ENCODE assay signal across 19 cellular contexts in genomic region chr2:110827518-110827917, GRCh38.
DNase-seq lines count a peak whose midpoint lies in the region; ATAC-seq and TF ChIP-seq lines count a peak whose summit lies in the region.
"Had no signal": no experiment of that assay in that cellular context is flagged by ENCODE, and none has a peak within 500 bp of the region (broad histone marks: within the 10 kb centered on the region; RNA-seq: fewer than 3 reads in every experiment).

No MANE protein-coding gene starts in this region.

- peaks cover 8% of the 10 kb centered on the region for H3K9me3 Mint-ChIP-seq in activated naive CD8-positive, alpha-beta T cell treated with anti-CD3 and anti-CD28 coated beads, Interleukin-2, amount 10 ng/mL, durations not matched to agents 7 days and 5 days
- peaks cover 12% of the 10 kb centered on the region for H3K9me3 Mint-ChIP-seq in activated naive CD8-positive, alpha-beta T cell treated with anti-CD3 and anti-CD28 coated beads for 36 hours
- H3K9me3 Mint-ChIP-seq in T-cell (peaks cover 0 to 19% (median 16%) of the 10 kb centered on the region in 3 donors), immature natural killer cell (peaks cover 0 to 20% (median 6%) of the 10 kb centered on the region in 6 donors)
- peaks cover 10% of the 10 kb centered on the region for H3K9me3 Mint-ChIP-seq in activated CD8-positive, alpha-beta memory T cell treated with anti-CD3 and anti-CD28 coated beads, Interleukin-2, amount 10 ng/mL, durations not matched to agents 7 days and 5 days (ENCODE audit: low read depth)

- ATAC-seq in activated naive CD8-positive, alpha-beta T cell treated with anti-CD3 and anti-CD28 coated beads, Interleukin-2, amount 10 ng/mL, durations not matched to agents 7 days and 5 days (ENCODE audit: low read depth) = peak; percentile 58
- ATAC-seq in T-cell (replicated peaks in 1 of 4) = peak in 2 of 4 experiments; percentile 53 to 79
- no peak for ATAC-seq in lower lobe of right lung
- ATAC-seq in HG03108 (IDR thresholded peaks at IDR 0.05; ENCODE audit: unreplicated experiment) = no peak
- ATAC-seq in activated CD8-positive, alpha-beta memory T cell treated with anti-CD3 and anti-CD28 coated beads, Interleukin-2, amount 10 ng/mL, durations not matched to agents 7 days and 5 days = no peak

- no peaks in the 10 kb centered on the region for H3K27me3 ChIP-seq in lower lobe of right lung (ENCODE audit: low read depth)

- peaks cover 3% of the 10 kb centered on the region for H3K36me3 Mint-ChIP-seq in activated naive CD8-positive, alpha-beta T cell treated with anti-CD3 and anti-CD28 coated beads, Interleukin-2, amount 10 ng/mL, durations not matched to agents 7 days and 5 days
- H3K36me3 Mint-ChIP-seq in activated naive CD8-positive, alpha-beta T cell treated with anti-CD3 and anti-CD28 coated beads for 36 hours = peaks cover 6% of the 10 kb centered on the region
- peaks cover 2% of the 10 kb centered on the region for H3K36me3 Mint-ChIP-seq in T-cell
- H3K36me3 Mint-ChIP-seq in immature natural killer cell = peaks cover 9 to 12% (median 11%) of the 10 kb centered on the region in 3 donors
- H3K36me3 Mint-ChIP-seq in activated CD8-positive, alpha-beta memory T cell treated with anti-CD3 and anti-CD28 coated beads, Interleukin-2, amount 10 ng/mL, durations not matched to agents 7 days and 5 days = peaks cover 1% of the 10 kb centered on the region

- TF ChIP-seq CTCF in lower lobe of right lung (IDR thresholded peaks at IDR 0.05) = no peak

- H3K27me3 Mint-ChIP-seq in activated naive CD8-positive, alpha-beta T cell treated with anti-CD3 and anti-CD28 coated beads, Interleukin-2, amount 10 ng/mL, durations not matched to agents 7 days and 5 days = peaks cover 8% of the 10 kb centered on the region
- no peaks in the 10 kb centered on the region for H3K27me3 Mint-ChIP-seq in activated naive CD8-positive, alpha-beta T cell treated with anti-CD3 and anti-CD28 coated beads for 36 hours
- H3K27me3 Mint-ChIP-seq in T-cell = peaks cover 5 to 7% of the 10 kb centered on the region in 2 donors
- peaks cover 0 to 9% (median 2%) of the 10 kb centered on the region in 3 donors for H3K27me3 Mint-ChIP-seq in immature natural killer cell (ENCODE audit: low read depth in 3 of 3)
- peaks cover 51% of the 10 kb centered on the region for H3K27me3 Mint-ChIP-seq in activated CD8-positive, alpha-beta memory T cell treated with anti-CD3 and anti-CD28 coated beads, Interleukin-2, amount 10 ng/mL, durations not matched to agents 7 days and 5 days

- no peaks in the 10 kb centered on the region for H3K4me1 ChIP-seq in lower lobe of right lung
- H3K4me1 ChIP-seq: Caco-2 had no signal

- no peaks in the 10 kb centered on the region for H3K36me3 ChIP-seq in lower lobe of right lung
- H3K36me3 ChIP-seq: HAP-1 had no signal

- CTCF ChIA-PET in T-cell (lab: Charles Lee) = interaction anchor here in 1 of 2 donors (1.4 kb wide), 1 partner anchor 14 kb away, joined by 3 read pairs; no protein-coding TSS in a partner anchor
- CTCF ChIA-PET in activated CD8-positive, alpha-beta memory T cell treated with anti-CD3 and anti-CD28 coated beads, Interleukin-2, amount 10 ng/mL, durations not matched to agents 7 days and 5 days (lab: Charles Lee) = interaction anchor here (0.9 kb wide), 1 partner anchor 14 kb away, joined by 3 read pairs; no protein-coding TSS in a partner anchor

- POLR2A ChIA-PET in activated naive CD8-positive, alpha-beta T cell treated with anti-CD3 and anti-CD28 coated beads, Interleukin-2, amount 10 ng/mL, durations not matched to agents 7 days and 5 days (lab: Charles Lee) = no interaction called here
- POLR2A ChIA-PET in T-cell (lab: Charles Lee) = no interaction called here

- no peak for DNase-seq in activated naive CD8-positive, alpha-beta T cell treated with anti-CD3 and anti-CD28 coated beads, Interleukin-2, amount 10 ng/mL, durations not matched to agents 7 days and 5 days
- no peak for DNase-seq in activated naive CD8-positive, alpha-beta T cell treated with anti-CD3 and anti-CD28 coated beads for 36 hours
- no peak for DNase-seq in T-cell
- DNase-seq in immature natural killer cell = peak in 2 of 3 donors; percentile 13 to 34
- no peak for DNase-seq in lower lobe of right lung
- DNase-seq in activated CD8-positive, alpha-beta memory T cell treated with anti-CD3 and anti-CD28 coated beads, Interleukin-2, amount 10 ng/mL, durations not matched to agents 7 days and 5 days = no peak
- DNase-seq in SW480 (ENCODE audit: low spot score) = no peak
- DNase-seq: AML-193, Caco-2, GDM1, NCI-H1105, NCI-H1694, NCI-H774, SHP77, SK-N-SH had no signal

- H3K4me1 Mint-ChIP-seq in activated naive CD8-positive, alpha-beta T cell treated with anti-CD3 and anti-CD28 coated beads, Interleukin-2, amount 10 ng/mL, durations not matched to agents 7 days and 5 days = peaks cover 6% of the 10 kb centered on the region
- peaks cover 10% of the 10 kb centered on the region for H3K4me1 Mint-ChIP-seq in activated naive CD8-positive, alpha-beta T cell treated with anti-CD3 and anti-CD28 coated beads for 36 hours
- H3K4me1 Mint-ChIP-seq in T-cell (peaks cover 12 to 23% (median 17%) of the 10 kb centered on the region in 3 donors), immature natural killer cell (peaks cover 17 to 19% of the 10 kb centered on the region in 2 donors)
- peaks cover 2% of the 10 kb centered on the region for H3K4me1 Mint-ChIP-seq in activated CD8-positive, alpha-beta memory T cell treated with anti-CD3 and anti-CD28 coated beads, Interleukin-2, amount 10 ng/mL, durations not matched to agents 7 days and 5 days

- intact Hi-C loops in lower lobe of right lung (cut with DNase I) = no loop called here

- H3K9me3 ChIP-seq in lower lobe of right lung = peaks cover 10% of the 10 kb centered on the region
- H3K9me3 ChIP-seq: HAP-1 had no signal

- no peak overlapping the region for H3K27ac Mint-ChIP-seq in activated naive CD8-positive, alpha-beta T cell treated with anti-CD3 and anti-CD28 coated beads, Interleukin-2, amount 10 ng/mL, durations not matched to agents 7 days and 5 days
- H3K27ac Mint-ChIP-seq in activated naive CD8-positive, alpha-beta T cell treated with anti-CD3 and anti-CD28 coated beads for 36 hours = no peak overlapping the region
- H3K27ac Mint-ChIP-seq in T-cell (peak overlapping the region in 1 of 2 donors; percentile 71), immature natural killer cell (peak overlapping the region in 1 of 6 donors; percentile 3)
- H3K27ac Mint-ChIP-seq in activated CD8-positive, alpha-beta memory T cell treated with anti-CD3 and anti-CD28 coated beads, Interleukin-2, amount 10 ng/mL, durations not matched to agents 7 days and 5 days = no peak overlapping the region

- H3K4me3 ChIP-seq in lower lobe of right lung = no peak overlapping the region
- H3K4me3 ChIP-seq: HAP-1 had no signal

- H3K27ac ChIP-seq in lower lobe of right lung = no peak overlapping the region
- H3K27ac ChIP-seq: 22Rv1, HL-60 had no signal

- no peak overlapping the region for H3K4me3 Mint-ChIP-seq in activated naive CD8-positive, alpha-beta T cell treated with anti-CD3 and anti-CD28 coated beads, Interleukin-2, amount 10 ng/mL, durations not matched to agents 7 days and 5 days
- no peak overlapping the region for H3K4me3 Mint-ChIP-seq in activated naive CD8-positive, alpha-beta T cell treated with anti-CD3 and anti-CD28 coated beads for 36 hours
- H3K4me3 Mint-ChIP-seq in T-cell (peak overlapping the region in 2 of 3 donors; percentile 2 to 15), immature natural killer cell (peak overlapping the region in 4 of 5 donors; percentile 15 to 43 (median 20))
- H3K4me3 Mint-ChIP-seq in activated CD8-positive, alpha-beta memory T cell treated with anti-CD3 and anti-CD28 coated beads, Interleukin-2, amount 10 ng/mL, durations not matched to agents 7 days and 5 days = no peak overlapping the region

Comparison
In these comparisons a context has a peak if more than half of its experiments do, and no peak if none do; other contexts are left out.
1. DNase-seq: peak in immature natural killer cell (2 of 3); none in activated naive CD8-positive, alpha-beta T cell treated with anti-CD3 and anti-CD28 coated beads, Interleukin-2, amount 10 ng/mL, durations not matched to agents 7 days and 5 days (single experiment), activated naive CD8-positive, alpha-beta T cell treated with anti-CD3 and anti-CD28 coated beads for 36 hours (single experiment), T-cell (0 of 34), lower lobe of right lung (single experiment), activated CD8-positive, alpha-beta memory T cell treated with anti-CD3 and anti-CD28 coated beads, Interleukin-2, amount 10 ng/mL, durations not matched to agents 7 days and 5 days (single experiment) and SW480 (single experiment).
2. H3K4me3 Mint-ChIP-seq: peak in T-cell (2 of 3) and immature natural killer cell (4 of 5); none in activated naive CD8-positive, alpha-beta T cell treated with anti-CD3 and anti-CD28 coated beads, Interleukin-2, amount 10 ng/mL, durations not matched to agents 7 days and 5 days (single experiment), activated naive CD8-positive, alpha-beta T cell treated with anti-CD3 and anti-CD28 coated beads for 36 hours (single experiment) and activated CD8-positive, alpha-beta memory T cell treated with anti-CD3 and anti-CD28 coated beads, Interleukin-2, amount 10 ng/mL, durations not matched to agents 7 days and 5 days (single experiment).